Comparison of ENCODE assay signal across 25 cellular contexts in genomic region chr2:127762846-127763245, GRCh38. TPM values are rescaled to one million over a fixed set of nuclear protein-coding genes. Genes with fewer than 3 reads are reported as not detected.
A peak's percentile ranks its signal among the peaks of the same experiment; 100 is the strongest.
DNase-seq lines count a peak whose midpoint lies in the region; ATAC-seq and TF ChIP-seq lines count a peak whose summit lies in the region.
"Had no signal": no experiment of that assay in that cellular context is flagged by ENCODE, and none has a peak within 500 bp of the region (broad histone marks: within the 10 kb centered on the region; RNA-seq: fewer than 3 reads in every experiment).

No MANE protein-coding gene starts in this region.

- H3K27me3 Mint-ChIP-seq in activated T-helper 17 cell treated with anti-CD3 and anti-CD28 coated beads, Interleukin-2, amount 50 U/mL, for 72 hours, result no peaks in the 10 kb centered on the region
- no peaks in the 10 kb centered on the region for H3K27me3 Mint-ChIP-seq in stimulated activated memory B cell treated with anti-CD40 and anti-IgM and Interleukin-4, amounts not matched to agents 10 μg/mL and 1 μg/mL and 100 μg/mL, for 72 hours
- H3K27me3 Mint-ChIP-seq: activated CD4-positive, alpha-beta T cell treated with anti-CD3 and anti-CD28 coated beads, Interleukin-2, amount 10 ng/mL, durations not matched to agents 24 days and 14 days; activated CD8-positive, alpha-beta memory T cell treated with anti-CD3 and anti-CD28 coated beads, Interleukin-2, amount 10 ng/mL, durations not matched to agents 7 days and 5 days; activated naive CD4-positive, alpha-beta T cell treated with anti-CD3 and anti-CD28 coated beads, Interleukin-2, amount 50 U/mL, for 24 hours had no signal

- peak overlapping the region; percentile 33 for H3K27ac ChIP-seq in left ventricle myocardium inferior (replicated peaks)
- H3K27ac ChIP-seq in upper lobe of right lung, result no peak overlapping the region
- H3K27ac ChIP-seq: BLaER1, pancreas, upper lobe of left lung, VCaP had no signal

- ATAC-seq in activated T-helper 17 cell treated with anti-CD3 and anti-CD28 coated beads, Interleukin-2, amount 50 U/mL, for 72 hours (replicated peaks), result peak; percentile 50
- ATAC-seq in stimulated activated memory B cell treated with anti-CD40 and anti-IgM and Interleukin-4, amounts not matched to agents 10 μg/mL and 1 μg/mL and 100 μg/mL, for 72 hours, result no peak
- ATAC-seq in upper lobe of right lung (no peak), GM19467 (IDR thresholded peaks at IDR 0.05; ENCODE audit: unreplicated experiment) (no peak)
- ATAC-seq: activated CD8-positive, alpha-beta memory T cell treated with anti-CD3 and anti-CD28 coated beads, Interleukin-2, amount 10 ng/mL, durations not matched to agents 7 days and 5 days; K562; pancreas had no signal

- H3K4me3 Mint-ChIP-seq in activated T-helper 17 cell treated with anti-CD3 and anti-CD28 coated beads, Interleukin-2, amount 50 U/mL, for 72 hours, result no peak overlapping the region
- H3K4me3 Mint-ChIP-seq in stimulated activated memory B cell treated with anti-CD40 and anti-IgM and Interleukin-4, amounts not matched to agents 10 μg/mL and 1 μg/mL and 100 μg/mL, for 72 hours, result no peak overlapping the region
- H3K4me3 Mint-ChIP-seq: activated CD4-positive, alpha-beta T cell treated with anti-CD3 and anti-CD28 coated beads, Interleukin-2, amount 10 ng/mL, durations not matched to agents 24 days and 14 days; activated CD8-positive, alpha-beta memory T cell treated with anti-CD3 and anti-CD28 coated beads, Interleukin-2, amount 10 ng/mL, durations not matched to agents 7 days and 5 days; activated naive CD4-positive, alpha-beta T cell treated with anti-CD3 and anti-CD28 coated beads, Interleukin-2, amount 50 U/mL, for 24 hours had no signal

- TF ChIP-seq CTCF in left ventricle myocardium inferior (IDR thresholded peaks at IDR 0.05; ENCODE audit: borderline replicate concordance), result no peak
- no peak for TF ChIP-seq CTCF in fibroblast of pulmonary artery (IDR thresholded peaks at IDR 0.05; ENCODE audit: low read length, missing control alignments)
- TF ChIP-seq CTCF in upper lobe of right lung (IDR thresholded peaks at IDR 0.05), result no peak

- DNase-seq in left ventricle myocardium inferior (no peak), cardiac septum (ENCODE audit: low spot score) (no peak), fibroblast of pulmonary artery (ENCODE audit: low read depth) (peak; percentile 17), upper lobe of right lung (no peak), NCI-H2196 treated with DMSO at 0.1 percent for 48 hours (lab: John Stamatoyannopoulos, UW; ENCODE audit: unreplicated experiment) (no peak)
- DNase-seq: activated CD4-positive, alpha-beta T cell treated with anti-CD3 and anti-CD28 coated beads, Interleukin-2, amount 10 ng/mL, durations not matched to agents 24 days and 14 days; activated CD8-positive, alpha-beta memory T cell treated with anti-CD3 and anti-CD28 coated beads, Interleukin-2, amount 10 ng/mL, durations not matched to agents 7 days and 5 days; aorta; DMS153; NCI-H1417; NCI-H2081; OCI-M1; pancreas; small intestine; stimulated activated CD4-positive, alpha-beta T cell treated with anti-CD3 and anti-CD28 coated beads, Interleukin-2, amount 100 ng/mL, for 24 hours; substantia nigra; upper lobe of left lung had no signal

- H3K4me1 Mint-ChIP-seq in activated T-helper 17 cell treated with anti-CD3 and anti-CD28 coated beads, Interleukin-2, amount 50 U/mL, for 72 hours, result peaks cover 10% of the 10 kb centered on the region
- no peaks in the 10 kb centered on the region for H3K4me1 Mint-ChIP-seq in stimulated activated memory B cell treated with anti-CD40 and anti-IgM and Interleukin-4, amounts not matched to agents 10 μg/mL and 1 μg/mL and 100 μg/mL, for 72 hours

- H3K9me3 Mint-ChIP-seq in activated T-helper 17 cell treated with anti-CD3 and anti-CD28 coated beads, Interleukin-2, amount 50 U/mL, for 72 hours, result no peaks in the 10 kb centered on the region
- H3K9me3 Mint-ChIP-seq in stimulated activated memory B cell treated with anti-CD40 and anti-IgM and Interleukin-4, amounts not matched to agents 10 μg/mL and 1 μg/mL and 100 μg/mL, for 72 hours, result no peaks in the 10 kb centered on the region
- H3K9me3 Mint-ChIP-seq: activated CD4-positive, alpha-beta T cell treated with anti-CD3 and anti-CD28 coated beads, Interleukin-2, amount 10 ng/mL, durations not matched to agents 24 days and 14 days; activated naive CD4-positive, alpha-beta T cell treated with anti-CD3 and anti-CD28 coated beads, Interleukin-2, amount 50 U/mL, for 24 hours had no signal

- peaks cover 95% of the 10 kb centered on the region for H3K36me3 Mint-ChIP-seq in activated T-helper 17 cell treated with anti-CD3 and anti-CD28 coated beads, Interleukin-2, amount 50 U/mL, for 72 hours (ENCODE audit: low read depth)
- H3K36me3 Mint-ChIP-seq in stimulated activated memory B cell treated with anti-CD40 and anti-IgM and Interleukin-4, amounts not matched to agents 10 μg/mL and 1 μg/mL and 100 μg/mL, for 72 hours, result peaks cover 58% of the 10 kb centered on the region

- no peaks in the 10 kb centered on the region for H3K27me3 ChIP-seq in left ventricle myocardium inferior (ENCODE audit: low read depth)
- no peaks in the 10 kb centered on the region for H3K27me3 ChIP-seq in upper lobe of right lung
- H3K27me3 ChIP-seq: BLaER1, pancreas, upper lobe of left lung had no signal

- H3K4me1 ChIP-seq in left ventricle myocardium inferior (peaks cover 21% of the 10 kb centered on the region), upper lobe of right lung (no peaks in the 10 kb centered on the region)
- H3K4me1 ChIP-seq: BLaER1, pancreas, upper lobe of left lung had no signal

- intact Hi-C loops in left ventricle myocardium inferior (cut with micrococcal nuclease) (no loop called here), cardiac septum (cut with DNase I) (loop anchor here (5.0 kb wide), 1 partner anchor 49 kb away; the partner anchor contains the start of gene WDR33), upper lobe of right lung (cut with DNase I) (no loop called here)

- H3K36me3 ChIP-seq in left ventricle myocardium inferior, result peaks cover 85% of the 10 kb centered on the region
- peaks cover 81% of the 10 kb centered on the region for H3K36me3 ChIP-seq in upper lobe of right lung

- peak overlapping the region; percentile 12 for H3K27ac Mint-ChIP-seq in activated T-helper 17 cell treated with anti-CD3 and anti-CD28 coated beads, Interleukin-2, amount 50 U/mL, for 72 hours
- peak overlapping the region; percentile 48 for H3K27ac Mint-ChIP-seq in stimulated activated memory B cell treated with anti-CD40 and anti-IgM and Interleukin-4, amounts not matched to agents 10 μg/mL and 1 μg/mL and 100 μg/mL, for 72 hours
- H3K27ac Mint-ChIP-seq: activated CD8-positive, alpha-beta memory T cell treated with anti-CD3 and anti-CD28 coated beads, Interleukin-2, amount 10 ng/mL, durations not matched to agents 7 days and 5 days; activated naive CD4-positive, alpha-beta T cell treated with anti-CD3 and anti-CD28 coated beads, Interleukin-2, amount 50 U/mL, for 24 hours had no signal

- H3K4me3 ChIP-seq in left ventricle myocardium inferior (no peak overlapping the region), fibroblast of pulmonary artery (replicated peaks; ENCODE audit: low read depth, low read length) (no peak overlapping the region), upper lobe of right lung (no peak overlapping the region)
- H3K4me3 ChIP-seq: BLaER1, K562, lung, pancreas, upper lobe of left lung had no signal

- H3K9me3 ChIP-seq in left ventricle myocardium inferior (replicated peaks), result no peaks in the 10 kb centered on the region
- H3K9me3 ChIP-seq in upper lobe of right lung, result no peaks in the 10 kb centered on the region
- H3K9me3 ChIP-seq: BLaER1, pancreas, upper lobe of left lung had no signal

RNA-seq across cellular contexts. Expression of gene WDR33, which starts 48.1 kb away (rescaled TPM):
- total RNA-seq in left ventricle myocardium inferior (38.9 TPM), cardiac septum (35.9 TPM), upper lobe of right lung (53.9 TPM)
- total RNA-seq in activated T-helper 17 cell treated with anti-CD3 and anti-CD28 coated beads, Interleukin-2, amount 50 U/mL, for 72 hours, result 10 to 100 TPM; 72.6 to 80.3 TPM
